ENCODE assay signal across 16 cellular contexts in genomic region chr12:29737616-29738015, GRCh38. TPM values are rescaled to one million over a fixed set of nuclear protein-coding genes. Genes with fewer than 3 reads are reported as not detected.
DNase-seq lines count a peak whose midpoint lies in the region; ATAC-seq and TF ChIP-seq lines count a peak whose summit lies in the region.
"Had no signal": no experiment of that assay in that cellular context is flagged by ENCODE, and none has a peak within 500 bp of the region (broad histone marks: within the 10 kb centered on the region; RNA-seq: fewer than 3 reads in every experiment).

No MANE protein-coding gene starts in this region.

- H3K36me3 ChIP-seq in right atrium auricular region = no peaks in the 10 kb centered on the region
- peaks cover 27% of the 10 kb centered on the region for H3K36me3 ChIP-seq in skeletal muscle satellite cell (ENCODE audit: insufficient read depth, low read length)
- H3K36me3 ChIP-seq: BLaER1 treated with 17β-estradiol and CSF1 and Interleukin-3, amounts not matched to agents 10 nM and 100 nM had no signal

- peak overlapping the region; percentile 67 for H3K9ac ChIP-seq in skeletal muscle satellite cell (ENCODE audit: low read depth, low read length)
- H3K9ac ChIP-seq: BLaER1 treated with 17β-estradiol and CSF1 and Interleukin-3, amounts not matched to agents 10 nM and 100 nM; GM23248 had no signal

- no peak for TF ChIP-seq CTCF in right atrium auricular region (IDR thresholded peaks at IDR 0.05)

- H3K27me3 ChIP-seq in right atrium auricular region (no peaks in the 10 kb centered on the region), skeletal muscle satellite cell (ENCODE audit: control insufficient read depth, insufficient read depth, low read length) (no peaks in the 10 kb centered on the region)
- H3K27me3 ChIP-seq: BLaER1 treated with 17β-estradiol and CSF1 and Interleukin-3, amounts not matched to agents 10 nM and 100 nM had no signal

- ATAC-seq in left ventricle myocardium superior (peak; percentile 14), Right ventricle myocardium inferior (no peak)
- ATAC-seq: GM12878 had no signal

- intact Hi-C loops in left ventricle myocardium superior (cut with micrococcal nuclease) = no loop called here
- intact Hi-C loops in Right ventricle myocardium inferior (cut with DNase I) = loop anchor here (5.0 kb wide), 1 partner anchor 175 kb away; no protein-coding TSS in a partner anchor

- DNase-seq in NCI-H2171 treated with DMSO at 0.1 percent for 48 hours (lab: John Stamatoyannopoulos, UW) = peak; percentile 21
- no peak for DNase-seq in NCI-H2171 (lab: John Stamatoyannopoulos, UW)
- DNase-seq in left ventricle myocardium superior = no peak
- no peak for DNase-seq in Right ventricle myocardium inferior (ENCODE audit: missing footprints)
- no peak for DNase-seq in right atrium auricular region (ENCODE audit: low spot score)
- no peak for DNase-seq in retina
- no peak for DNase-seq in OCI-M2 (lab: John Stamatoyannopoulos, UW; ENCODE audit: unreplicated experiment)
- DNase-seq: 8988T; ACHN; CD4-positive, CD25-positive, alpha-beta regulatory T cell; GM23248; H7 had no signal

- H3K4me3 ChIP-seq in right atrium auricular region = no peak overlapping the region
- no peak overlapping the region for H3K4me3 ChIP-seq in skeletal muscle satellite cell (ENCODE audit: low read length)
- H3K4me3 ChIP-seq: BLaER1 treated with 17β-estradiol and CSF1 and Interleukin-3, amounts not matched to agents 10 nM and 100 nM; GM12878; GM23248 had no signal

- H3K4me2 ChIP-seq in skeletal muscle satellite cell (ENCODE audit: low read length) = no peak overlapping the region
- H3K4me2 ChIP-seq: BLaER1 treated with 17β-estradiol and CSF1 and Interleukin-3, amounts not matched to agents 10 nM and 100 nM had no signal

- H3K27ac ChIP-seq in right atrium auricular region = peak overlapping the region; percentile 8 to 49
- H3K27ac ChIP-seq: BLaER1 treated with 17β-estradiol and CSF1 and Interleukin-3, amounts not matched to agents 10 nM and 100 nM had no signal

- peaks cover 0 to 89% of the 10 kb centered on the region in 2 donors for H3K4me1 ChIP-seq in right atrium auricular region
- H3K4me1 ChIP-seq in skeletal muscle satellite cell (ENCODE audit: control insufficient read depth, insufficient read depth, low read length) = peaks cover 85% of the 10 kb centered on the region

- no peaks in the 10 kb centered on the region for H3K9me3 ChIP-seq in right atrium auricular region
- H3K9me3 ChIP-seq in skeletal muscle satellite cell (replicated peaks; ENCODE audit: low read length) = no peaks in the 10 kb centered on the region
- H3K9me3 ChIP-seq: BLaER1 treated with 17β-estradiol and CSF1 and Interleukin-3, amounts not matched to agents 10 nM and 100 nM had no signal

RNA-seq across cellular contexts. Expression of gene TMTC1, which starts 46.1 kb away (rescaled TPM):
- total RNA-seq in left ventricle myocardium superior (37.1 TPM), Right ventricle myocardium inferior (33.8 TPM), right atrium auricular region (10 to 100 TPM; 60.1 to 60.3 TPM)
- 69.9 and 94.0 TPM in 2 replicates for total RNA-seq in skeletal muscle satellite cell (2012; rRNA removed)
- total RNA-seq: CD4-positive, CD25-positive, alpha-beta regulatory T cell; G401 had no signal
